Comparison of ENCODE assay signal across 8 cellular contexts in the genomic region with DNA sequence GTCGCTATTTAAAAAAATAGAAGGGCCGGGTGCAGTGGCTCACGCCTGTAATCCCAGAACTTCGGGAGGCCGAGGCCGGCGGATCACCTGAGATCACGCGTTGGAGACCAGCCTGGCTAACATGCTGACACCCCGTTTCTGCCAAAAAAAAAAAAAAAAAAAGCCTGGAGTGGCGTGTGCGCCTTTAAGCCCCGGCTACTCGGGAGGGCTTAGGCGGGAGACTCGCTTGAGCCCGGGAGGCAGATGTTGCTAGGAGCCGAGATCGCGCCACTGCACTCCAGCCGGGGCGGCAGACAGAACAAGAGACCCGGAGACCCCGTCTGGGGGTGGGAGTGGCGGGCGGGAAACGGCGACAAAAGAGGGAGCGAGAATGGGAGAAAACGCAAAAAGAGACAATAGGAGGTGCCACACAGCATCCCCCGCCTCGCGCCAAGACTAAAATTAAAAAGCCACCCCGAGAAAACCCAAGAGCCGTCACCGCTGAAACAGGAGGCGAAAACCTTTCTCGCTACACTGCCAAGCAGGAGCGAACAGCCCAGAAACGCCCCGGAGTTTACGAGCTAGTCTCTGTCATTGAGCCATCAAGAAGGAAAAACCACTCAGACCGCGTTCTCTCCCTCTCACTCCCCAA. TPM values are rescaled to one million over a fixed set of nuclear protein-coding genes. Genes with fewer than 3 reads are reported as not detected.
DNase-seq lines count a peak whose midpoint lies in the region; ATAC-seq, FAIRE-seq and TF ChIP-seq lines count a peak whose summit lies in the region.
"Not testable (repeated sequence)": the region's sequence is repeated elsewhere in the genome, so short reads cannot be mapped to it uniquely, and the experiment has no call there.

No MANE protein-coding gene starts in this region.

- DNase-seq in GM12891 (ENCODE audit: insufficient read length, low spot score), result not testable (repeated sequence)
- peak; percentile 100 for DNase-seq in HFFc6
- peak in 4 of 5 donors; percentile 39 to 71 (median 59) for DNase-seq in T-helper 1 cell
- DNase-seq in activated T-cell treated with anti-CD3 and anti-CD28 coated beads for 48 hours (ENCODE audit: low read depth), result peak; percentile 76
- peak; percentile 97 for DNase-seq in chondrocyte (ENCODE audit: low spot score)
- peak; percentile 77 to 91 (median 87) for DNase-seq in right lobe of liver
- peak; percentile 69 for DNase-seq in stimulated activated CD4-positive, alpha-beta T cell treated with anti-CD3 and anti-CD28 coated beads, Interleukin-12 subunit alpha, Interleukin-12 subunit beta, amount 100 ng/mL, for 4 hours
- DNase-seq in stimulated activated naive CD8-positive, alpha-beta T cell treated with anti-CD3 and anti-CD28 coated beads, Interleukin-15, Interleukin-2, amounts not matched to agents 100 U/mL and 50 U/mL, for 24 hours, result peak; percentile 91

- not testable (repeated sequence) for H3K4me1 ChIP-seq in right lobe of liver

- not testable (repeated sequence) for H3K4me3 ChIP-seq in right lobe of liver

- peak overlapping the region in 1 of 3 donors; percentile 74 for H3K27ac ChIP-seq in right lobe of liver

- WGBS in right lobe of liver (ENCODE audit: insufficient coverage, low coverage, low lambda C conversion rate, missing lambda C conversion rate), result 0% methylated on average over 2 of the region's 44 CpGs

- H3K9me3 Mint-ChIP-seq in HFFc6; chondrocyte (ENCODE audit: low read depth): not testable (repeated sequence)

- not testable (repeated sequence) for H3K4me1 Mint-ChIP-seq in HFFc6 (ENCODE audit: low read depth); chondrocyte (ENCODE audit: low read depth)

- TF ChIP-seq POLR2A in GM12891 (IDR thresholded peaks at IDR 0.05; ENCODE audit: low read depth, low read length), result peak; percentile 69
- TF ChIP-seq POLR2A in right lobe of liver (IDR thresholded peaks at IDR 0.05), result peak; percentile 29

- not testable (repeated sequence) for H3K36me3 Mint-ChIP-seq in HFFc6 (ENCODE audit: low read depth); chondrocyte (ENCODE audit: low read depth)

- not testable (repeated sequence) for H3K36me3 ChIP-seq in right lobe of liver

- not testable (repeated sequence) for H3K27ac Mint-ChIP-seq in HFFc6
- peak overlapping the region; percentile 92 for H3K27ac Mint-ChIP-seq in chondrocyte (ENCODE audit: unreplicated experiment)

- FAIRE-seq in GM12891 (lab: Jason Lieb, UNC), result not testable (repeated sequence)

- H3K27me3 ChIP-seq in right lobe of liver, result not testable (repeated sequence)

- H3K4me3 Mint-ChIP-seq in HFFc6, result not testable (repeated sequence)
- H3K4me3 Mint-ChIP-seq in chondrocyte (ENCODE audit: unreplicated experiment), result peak overlapping the region; percentile 54

- TF ChIP-seq CTCF in HFFc6 (IDR thresholded peaks at IDR 0.05); chondrocyte (IDR thresholded peaks at IDR 0.05); right lobe of liver (IDR thresholded peaks at IDR 0.05): not testable (repeated sequence)

- not testable (repeated sequence) for H3K9me3 ChIP-seq in right lobe of liver

- not testable (repeated sequence) for H3K27me3 Mint-ChIP-seq in HFFc6 (ENCODE audit: insufficient read depth); chondrocyte (ENCODE audit: low read depth)

- intact Hi-C loops in right lobe of liver (cut with DNase I), result not testable (repeated sequence)

- peak in 3 of 4 donors; percentile 43 to 64 (median 46) for ATAC-seq in right lobe of liver
- peak; percentile 68 for ATAC-seq in stimulated activated naive CD8-positive, alpha-beta T cell treated with anti-CD3 and anti-CD28 coated beads, Interleukin-15, Interleukin-2, amounts not matched to agents 100 U/mL and 50 U/mL, for 24 hours

TF ChIP-seq in GM12891, 5 proteins besides CTCF, POLR2A, EP300 and RAD21:
- TF ChIP-seq POLR2AphosphoS5 (IDR thresholded peaks at IDR 0.05; ENCODE audit: low read depth, low read length) (peak; percentile 65; the same call in 1 of the 2 replicates), POU2F2 (IDR thresholded peaks at IDR 0.05; ENCODE audit: low read depth, low read length) (peak; percentile 74; the same call in 1 of the 2 replicates)

RNA-seq across cellular contexts. Expression of a gene that starts 16.7 kb away (rescaled TPM):
- 20.8 TPM for polyA plus RNA-seq in GM12891 (2012; ENCODE audit: low read depth, missing spikeins)
- total RNA-seq in HFFc6 (2021; fragmentation: NEBNext Ultra II Directional; extraction: Animal tissue kit (Norgen Biotek cat#: 25700)), result under 1 TPM in 3 of 6 experiments, not detected in 3; 0.10 to 0.48 (median 0.14) TPM
- 0.13 to 0.35 TPM in 2 of 3 replicates, not detected in the other for total RNA-seq in chondrocyte
- 1 to 10 TPM; 2.6 to 6.1 (median 4.2) TPM for total RNA-seq in right lobe of liver

RNA-seq across cellular contexts. Expression of a gene that starts 58.9 kb away (rescaled TPM):
- polyA plus RNA-seq in GM12891 (2012; ENCODE audit: low read depth, missing spikeins), result 3.9 TPM
- 10 to 100 TPM; 21.0 to 24.0 (median 21.7) TPM for total RNA-seq in HFFc6 (2021; fragmentation: NEBNext Ultra II Directional; extraction: Animal tissue kit (Norgen Biotek cat#: 25700))
- total RNA-seq in chondrocyte (3.4 to 9.4 TPM (median 8.2 TPM) in 3 replicates), right lobe of liver (10 to 100 TPM; 10.1 to 41.7 (median 21.5) TPM)
